In genomic region chr6:146542881-146543210, GRCh38 we compare ENCODE assay signal across 9 cellular contexts. TPM values are rescaled to one million over a fixed set of nuclear protein-coding genes. Genes with fewer than 3 reads are reported as not detected.
A peak's percentile ranks its signal among the peaks of the same experiment; 100 is the strongest.
DNase-seq lines count a peak whose midpoint lies in the region; ATAC-seq and TF ChIP-seq lines count a peak whose summit lies in the region.
"Had no signal": no experiment of that assay in that cellular context is flagged by ENCODE, and none has a peak within 500 bp of the region (broad histone marks: within the 10 kb centered on the region; RNA-seq: fewer than 3 reads in every experiment).

No MANE protein-coding gene starts in this region.

- in situ Hi-C loops in Panc1 (cut with HindIII; ENCODE audit: low pct_unique_long_range_greater_than_20kb, low sequenced_read_pairs) (no loop called here), GM13976 (cut with MboI; ENCODE audit: low sequenced_read_pairs, unreplicated experiment) (no loop called here)

- no peak overlapping the region for H3K9ac ChIP-seq in neural progenitor cell

- peaks cover 2% of the 10 kb centered on the region for H3K36me3 Mint-ChIP-seq in neural progenitor cell

- peak overlapping the region; percentile 97 for H3K4me2 ChIP-seq in neural progenitor cell

- no peaks in the 10 kb centered on the region for H3K27me3 ChIP-seq in Panc1 (ENCODE audit: control insufficient read depth, insufficient read depth, low read length)
- H3K27me3 ChIP-seq in esophagus squamous epithelium = peaks cover 0 to 22% (median 0%) of the 10 kb centered on the region in 4 donors
- H3K27me3 ChIP-seq in neural progenitor cell = no peaks in the 10 kb centered on the region

- CTCF ChIA-PET in Panc1 (lab: Charles Lee) (no interaction called here), GM10248 (lab: Yijun Ruan, JAX) (no interaction called here)

- DNase-seq in AG10803 (ENCODE audit: low read depth) (no peak), Panc1 (ENCODE audit: low read depth, low spot score) (no peak), esophagus squamous epithelium (lab: John Stamatoyannopoulos, UW) (no peak), neural progenitor cell (ENCODE audit: low spot score) (no peak), GM13976 (ENCODE audit: low spot score) (no peak), NCI-H82 treated with DMSO at 0.1 percent for 48 hours (lab: John Stamatoyannopoulos, UW; ENCODE audit: unreplicated experiment) (no peak), GM10248 (ENCODE audit: extremely low spot score) (no peak)
- DNase-seq in activated CD4-positive, alpha-beta T cell treated with anti-CD3 and anti-CD28 coated beads for 1 hour = no peak
- DNase-seq: NK-92 treated with Interleukin-12 subunit alpha and Interleukin-12 subunit beta, amount 100 ng/mL, for 24 hours had no signal

- peaks cover 14% of the 10 kb centered on the region for H3K4me1 ChIP-seq in Panc1 (ENCODE audit: control insufficient read depth, insufficient read depth, low read length)
- H3K4me1 ChIP-seq in esophagus squamous epithelium = peaks cover 13 to 46% (median 16%) of the 10 kb centered on the region in 3 donors
- no peaks in the 10 kb centered on the region for H3K4me1 ChIP-seq in neural progenitor cell

- POLR2A ChIA-PET in Panc1 (lab: Charles Lee) = no interaction called here
- POLR2A ChIA-PET in GM10248 (lab: Yijun Ruan, JAX) = no interaction called here

- TF ChIP-seq POLR2A in esophagus squamous epithelium (IDR thresholded peaks at IDR 0.05) = no peak

- H3K27ac Mint-ChIP-seq in neural progenitor cell = peak overlapping the region; percentile 50

- H3K4me3 Mint-ChIP-seq in neural progenitor cell = peak overlapping the region; percentile 79

- no peaks in the 10 kb centered on the region for H3F3A ChIP-seq in neural progenitor cell (ENCODE audit: low read depth)

- intact Hi-C loops in Panc1 (cut with micrococcal nuclease; ENCODE audit: unreplicated experiment) (loop anchor here (1.0 kb wide), 1 partner anchor 157 kb away; no protein-coding TSS in a partner anchor), esophagus squamous epithelium (cut with DNase I) (loop anchor here (10.0 kb wide), 1 partner anchor 152 kb away; no protein-coding TSS in a partner anchor)

- TSS peak; percentile 93 for BruUV-seq in Panc1 (replicated peaks; lab: Mats Ljungman, UMichigan)

- H3K9me3 Mint-ChIP-seq in neural progenitor cell = peaks cover 2% of the 10 kb centered on the region

- peaks cover 6% of the 10 kb centered on the region for H3K79me2 ChIP-seq in neural progenitor cell (ENCODE audit: low read depth)

- 58 to 64% methylated on average over 9 of the region's 9 CpGs for WGBS in esophagus squamous epithelium, 2 donors

- H3K4me3 ChIP-seq in AG10803 (ENCODE audit: low read length) = peak overlapping the region; percentile 59
- peak overlapping the region; percentile 58 to 95 for H3K4me3 ChIP-seq in Panc1 (ENCODE audit: low read depth in 2 of 2, low read length in 2 of 2)
- peak overlapping the region; percentile 46 to 81 (median 60) for H3K4me3 ChIP-seq in esophagus squamous epithelium
- peak overlapping the region; percentile 82 for H3K4me3 ChIP-seq in neural progenitor cell

- TF ChIP-seq CTCF in AG10803 (conservative IDR thresholded peaks at IDR 0.05; ENCODE audit: low read length) = no peak
- TF ChIP-seq CTCF in Panc1 (IDR thresholded peaks at IDR 0.05) = no peak
- no peak for TF ChIP-seq CTCF in esophagus squamous epithelium (IDR thresholded peaks at IDR 0.05)
- no peak for TF ChIP-seq CTCF in neural progenitor cell (IDR thresholded peaks at IDR 0.05)
- TF ChIP-seq CTCF in GM13976 (IDR thresholded peaks at IDR 0.05; ENCODE audit: borderline replicate concordance, control extremely low read depth, extremely low read depth, insufficient read depth, missing control alignments) = no peak
- TF ChIP-seq CTCF in GM10248 (IDR thresholded peaks at IDR 0.05; ENCODE audit: control extremely low read depth, extremely low read depth, low read depth, missing control alignments) = no peak

- H3K27ac ChIP-seq in Panc1 (ENCODE audit: low read length) = peak overlapping the region; percentile 86
- peak overlapping the region; percentile 82 to 98 (median 90) for H3K27ac ChIP-seq in esophagus squamous epithelium
- no peak overlapping the region for H3K27ac ChIP-seq in neural progenitor cell

- H4K20me1 ChIP-seq in neural progenitor cell (ENCODE audit: low read depth) = no peaks in the 10 kb centered on the region

- H3K27me3 Mint-ChIP-seq in neural progenitor cell (ENCODE audit: insufficient read depth, low read depth) = peaks cover 6% of the 10 kb centered on the region

- no peak overlapping the region for H2AFZ ChIP-seq in neural progenitor cell (replicated peaks)

- H3K9me3 ChIP-seq in Panc1 (ENCODE audit: control insufficient read depth, insufficient read depth, low read depth, low read length) (no peaks in the 10 kb centered on the region), esophagus squamous epithelium (no peaks in the 10 kb centered on the region), neural progenitor cell (ENCODE audit: low read depth) (no peaks in the 10 kb centered on the region)

- H3K36me3 ChIP-seq in Panc1 (ENCODE audit: control insufficient read depth, insufficient read depth, low read length) (no peaks in the 10 kb centered on the region), esophagus squamous epithelium (no peaks in the 10 kb centered on the region), neural progenitor cell (no peaks in the 10 kb centered on the region)

- no peak for ATAC-seq in Panc1

- H3K4me1 Mint-ChIP-seq in neural progenitor cell = peaks cover 33% of the 10 kb centered on the region

RNA-seq across cellular contexts. Expression of gene RAB32, which starts 0.8 kb away (rescaled TPM):
- total RNA-seq in Panc1 (2021; ENCODE audit: unreplicated experiment) (61.5 TPM), esophagus squamous epithelium (10 to 100 TPM in 1 of 4 donors, 1 to 10 TPM in 2, under 1 TPM in 1; 0.34 to 18.3 (median 5.5) TPM), neural progenitor cell (ENCODE audit: low replicate concordance) (4.3 and 6.6 TPM in 2 replicates)
- 54.7 TPM for polyA plus RNA-seq in Panc1 (2012; ENCODE audit: insufficient read length)

RNA-seq across cellular contexts. Expression of gene ADGB, which starts 55.9 kb away (rescaled TPM):
- total RNA-seq in Panc1 (2021; ENCODE audit: unreplicated experiment) (not detected), esophagus squamous epithelium (under 1 TPM in 1 of 4 donors, not detected in 3; 0.19 TPM), neural progenitor cell (ENCODE audit: low replicate concordance) (not detected in 2 replicates)
- not detected for polyA plus RNA-seq in Panc1 (2012; ENCODE audit: insufficient read length)
